Comparison of ENCODE assay signal across 17 cellular contexts in the genomic region with DNA sequence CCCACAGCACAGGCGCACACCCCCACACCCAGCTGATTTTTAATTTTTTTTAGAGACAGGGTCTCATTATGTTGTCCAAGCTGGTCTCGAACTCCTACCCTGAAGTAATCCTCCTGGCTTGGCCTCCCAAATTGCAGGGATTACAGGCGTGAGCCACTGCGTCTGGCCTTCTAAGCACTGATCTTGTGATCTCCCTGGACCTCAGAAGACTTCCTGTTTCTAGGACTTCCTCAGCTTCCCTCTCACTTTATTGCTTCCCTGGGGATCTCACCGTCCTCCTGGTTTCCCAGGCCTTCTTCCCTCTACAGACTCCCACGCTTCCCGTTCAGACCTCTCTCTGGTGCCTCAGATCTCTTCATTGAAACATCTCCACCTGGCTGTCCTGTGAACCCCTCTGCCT. TPM values are rescaled to one million over a fixed set of nuclear protein-coding genes. Genes with fewer than 3 reads are reported as not detected.
DNase-seq lines count a peak whose midpoint lies in the region; ATAC-seq and TF ChIP-seq lines count a peak whose summit lies in the region.
"Had no signal": no experiment of that assay in that cellular context is flagged by ENCODE, and none has a peak within 500 bp of the region (broad histone marks: within the 10 kb centered on the region; RNA-seq: fewer than 3 reads in every experiment).

No MANE protein-coding gene starts in this region.

- no peak overlapping the region for H3K4me3 Mint-ChIP-seq in activated CD8-positive, alpha-beta T cell treated with anti-CD3 and anti-CD28 coated beads, Interleukin-2, amount 10 ng/mL, durations not matched to agents 7 days and 5 days
- H3K4me3 Mint-ChIP-seq in activated CD8-positive, alpha-beta T cell treated with anti-CD3 and anti-CD28 coated beads for 36 hours = no peak overlapping the region
- no peak overlapping the region for H3K4me3 Mint-ChIP-seq in activated T-helper 17 cell treated with anti-CD3 and anti-CD28 coated beads, Interleukin-2, amount 50 U/mL, for 72 hours
- H3K4me3 Mint-ChIP-seq in endothelial cell (ENCODE audit: unreplicated experiment) = peak overlapping the region; percentile 34
- H3K4me3 Mint-ChIP-seq in stimulated activated effector memory CD8-positive, alpha-beta T cell treated with anti-CD3 and anti-CD28 coated beads, Interleukin-12 subunit alpha, Interleukin-12 subunit beta, amount 100 ng/mL, for 72 hours = no peak overlapping the region

- H3K36me3 Mint-ChIP-seq in activated CD8-positive, alpha-beta T cell treated with anti-CD3 and anti-CD28 coated beads, Interleukin-2, amount 10 ng/mL, durations not matched to agents 7 days and 5 days (ENCODE audit: low read depth) = peaks cover 26% of the 10 kb centered on the region
- peaks cover 22% of the 10 kb centered on the region for H3K36me3 Mint-ChIP-seq in activated CD8-positive, alpha-beta T cell treated with anti-CD3 and anti-CD28 coated beads for 36 hours (ENCODE audit: low read depth)
- peaks cover 45% of the 10 kb centered on the region for H3K36me3 Mint-ChIP-seq in activated T-helper 17 cell treated with anti-CD3 and anti-CD28 coated beads, Interleukin-2, amount 50 U/mL, for 72 hours (ENCODE audit: low read depth)
- peaks cover 19% of the 10 kb centered on the region for H3K36me3 Mint-ChIP-seq in endothelial cell (ENCODE audit: low read depth, unreplicated experiment)
- H3K36me3 Mint-ChIP-seq in stimulated activated effector memory CD8-positive, alpha-beta T cell treated with anti-CD3 and anti-CD28 coated beads, Interleukin-12 subunit alpha, Interleukin-12 subunit beta, amount 100 ng/mL, for 72 hours = peaks cover 64% of the 10 kb centered on the region

- no peaks in the 10 kb centered on the region for H3K27me3 Mint-ChIP-seq in activated CD8-positive, alpha-beta T cell treated with anti-CD3 and anti-CD28 coated beads, Interleukin-2, amount 10 ng/mL, durations not matched to agents 7 days and 5 days (ENCODE audit: low read depth)
- H3K27me3 Mint-ChIP-seq in activated CD8-positive, alpha-beta T cell treated with anti-CD3 and anti-CD28 coated beads for 36 hours = no peaks in the 10 kb centered on the region
- no peaks in the 10 kb centered on the region for H3K27me3 Mint-ChIP-seq in activated T-helper 17 cell treated with anti-CD3 and anti-CD28 coated beads, Interleukin-2, amount 50 U/mL, for 72 hours
- peaks cover 3% of the 10 kb centered on the region for H3K27me3 Mint-ChIP-seq in endothelial cell (ENCODE audit: unreplicated experiment)

- DNase-seq in activated CD8-positive, alpha-beta T cell treated with anti-CD3 and anti-CD28 coated beads, Interleukin-2, amount 10 ng/mL, durations not matched to agents 7 days and 5 days = no peak
- DNase-seq in activated CD8-positive, alpha-beta T cell treated with anti-CD3 and anti-CD28 coated beads for 36 hours = no peak
- DNase-seq in endothelial cell (ENCODE audit: low spot score) = no peak
- DNase-seq in stimulated activated effector memory CD8-positive, alpha-beta T cell treated with anti-CD3 and anti-CD28 coated beads, Interleukin-12 subunit alpha, Interleukin-12 subunit beta, amount 100 ng/mL, for 72 hours (ENCODE audit: low spot score in 2 of 2) = no peak
- no peak for DNase-seq in DMS79 treated with DMSO at 0.1 percent for 48 hours (lab: John Stamatoyannopoulos, UW)
- no peak for DNase-seq in NCI-H526 (lab: John Stamatoyannopoulos, UW)
- DNase-seq: AML-193; C1 segment of cervical spinal cord; MG63; NCI-H1436; NCI-H187 treated with DMSO at 0.1 percent for 48 hours; NCI-H2107; NCI-H510A treated with DMSO at 0.1 percent for 48 hours; NCI-H774; NK-92 treated with Interleukin-12 subunit alpha and Interleukin-12 subunit beta, amount 100 ng/mL, for 24 hours had no signal

- H3K4me1 Mint-ChIP-seq in activated CD8-positive, alpha-beta T cell treated with anti-CD3 and anti-CD28 coated beads, Interleukin-2, amount 10 ng/mL, durations not matched to agents 7 days and 5 days (ENCODE audit: low read depth) = peaks cover 6% of the 10 kb centered on the region
- H3K4me1 Mint-ChIP-seq in activated CD8-positive, alpha-beta T cell treated with anti-CD3 and anti-CD28 coated beads for 36 hours (ENCODE audit: low read depth) = no peaks in the 10 kb centered on the region
- H3K4me1 Mint-ChIP-seq in activated T-helper 17 cell treated with anti-CD3 and anti-CD28 coated beads, Interleukin-2, amount 50 U/mL, for 72 hours = no peaks in the 10 kb centered on the region
- H3K4me1 Mint-ChIP-seq in endothelial cell (ENCODE audit: unreplicated experiment) = peaks cover 14% of the 10 kb centered on the region
- H3K4me1 Mint-ChIP-seq in stimulated activated effector memory CD8-positive, alpha-beta T cell treated with anti-CD3 and anti-CD28 coated beads, Interleukin-12 subunit alpha, Interleukin-12 subunit beta, amount 100 ng/mL, for 72 hours = no peaks in the 10 kb centered on the region

- no peaks in the 10 kb centered on the region for H3K9me3 Mint-ChIP-seq in activated CD8-positive, alpha-beta T cell treated with anti-CD3 and anti-CD28 coated beads, Interleukin-2, amount 10 ng/mL, durations not matched to agents 7 days and 5 days (ENCODE audit: insufficient read depth)
- no peaks in the 10 kb centered on the region for H3K9me3 Mint-ChIP-seq in activated CD8-positive, alpha-beta T cell treated with anti-CD3 and anti-CD28 coated beads for 36 hours
- no peaks in the 10 kb centered on the region for H3K9me3 Mint-ChIP-seq in activated T-helper 17 cell treated with anti-CD3 and anti-CD28 coated beads, Interleukin-2, amount 50 U/mL, for 72 hours
- no peaks in the 10 kb centered on the region for H3K9me3 Mint-ChIP-seq in endothelial cell (ENCODE audit: unreplicated experiment)
- no peaks in the 10 kb centered on the region for H3K9me3 Mint-ChIP-seq in stimulated activated effector memory CD8-positive, alpha-beta T cell treated with anti-CD3 and anti-CD28 coated beads, Interleukin-12 subunit alpha, Interleukin-12 subunit beta, amount 100 ng/mL, for 72 hours

- intact Hi-C loops in activated CD8-positive, alpha-beta T cell treated with anti-CD3 and anti-CD28 coated beads for 36 hours (cut with micrococcal nuclease) = no loop called here

- CTCF ChIA-PET in activated CD8-positive, alpha-beta T cell treated with anti-CD3 and anti-CD28 coated beads, Interleukin-2, amount 10 ng/mL, durations not matched to agents 7 days and 5 days (lab: Charles Lee) = interaction anchor here (0.7 kb wide), 1 partner anchor 21 kb away, joined by 3 read pairs; no protein-coding TSS in a partner anchor
- CTCF ChIA-PET in activated CD8-positive, alpha-beta T cell treated with anti-CD3 and anti-CD28 coated beads for 36 hours (lab: Charles Lee) = interaction anchor here (1.5 kb wide), 1 partner anchor 237 kb away, joined by 5 read pairs; no protein-coding TSS in a partner anchor

- POLR2A ChIA-PET in activated CD8-positive, alpha-beta T cell treated with anti-CD3 and anti-CD28 coated beads, Interleukin-2, amount 10 ng/mL, durations not matched to agents 7 days and 5 days (lab: Charles Lee) = no interaction called here
- POLR2A ChIA-PET in activated CD8-positive, alpha-beta T cell treated with anti-CD3 and anti-CD28 coated beads for 36 hours (lab: Charles Lee) = interaction anchor here (0.8 to 1.2 kb wide), 2 partner anchors 14 to 29 kb away, joined by 3 read pairs; a partner anchor contains a TSS

- peak overlapping the region; percentile 20 for H3K27ac Mint-ChIP-seq in activated CD8-positive, alpha-beta T cell treated with anti-CD3 and anti-CD28 coated beads, Interleukin-2, amount 10 ng/mL, durations not matched to agents 7 days and 5 days
- no peak overlapping the region for H3K27ac Mint-ChIP-seq in activated CD8-positive, alpha-beta T cell treated with anti-CD3 and anti-CD28 coated beads for 36 hours
- H3K27ac Mint-ChIP-seq in activated T-helper 17 cell treated with anti-CD3 and anti-CD28 coated beads, Interleukin-2, amount 50 U/mL, for 72 hours = peak overlapping the region; percentile 32
- peak overlapping the region; percentile 91 for H3K27ac Mint-ChIP-seq in endothelial cell (ENCODE audit: unreplicated experiment)
- H3K27ac Mint-ChIP-seq in stimulated activated effector memory CD8-positive, alpha-beta T cell treated with anti-CD3 and anti-CD28 coated beads, Interleukin-12 subunit alpha, Interleukin-12 subunit beta, amount 100 ng/mL, for 72 hours = peak overlapping the region; percentile 30

- ATAC-seq in activated CD8-positive, alpha-beta T cell treated with anti-CD3 and anti-CD28 coated beads, Interleukin-2, amount 10 ng/mL, durations not matched to agents 7 days and 5 days = no peak
- ATAC-seq in activated CD8-positive, alpha-beta T cell treated with anti-CD3 and anti-CD28 coated beads for 36 hours = no peak
- no peak for ATAC-seq in activated T-helper 17 cell treated with anti-CD3 and anti-CD28 coated beads, Interleukin-2, amount 50 U/mL, for 72 hours (replicated peaks)
- ATAC-seq in stimulated activated effector memory CD8-positive, alpha-beta T cell treated with anti-CD3 and anti-CD28 coated beads, Interleukin-12 subunit alpha, Interleukin-12 subunit beta, amount 100 ng/mL, for 72 hours = no peak
- no peak for ATAC-seq in HG03432 (IDR thresholded peaks at IDR 0.05; ENCODE audit: unreplicated experiment)

- no peak for TF ChIP-seq CTCF in activated CD8-positive, alpha-beta T cell treated with anti-CD3 and anti-CD28 coated beads for 36 hours (IDR thresholded peaks at IDR 0.05)
- no peak for TF ChIP-seq CTCF in endothelial cell (IDR thresholded peaks at IDR 0.05; ENCODE audit: unreplicated experiment)

RNA-seq across cellular contexts. Expression of a gene that starts 13.8 kb away (rescaled TPM):
- total RNA-seq in activated CD8-positive, alpha-beta T cell treated with anti-CD3 and anti-CD28 coated beads, Interleukin-2, amount 10 ng/mL, durations not matched to agents 7 days and 5 days = 10 to 100 TPM; 18.1 to 18.4 TPM
- total RNA-seq in activated CD8-positive, alpha-beta T cell treated with anti-CD3 and anti-CD28 coated beads for 36 hours = 10 to 100 TPM; 16.7 to 18.6 TPM
- 10 to 100 TPM in 1 of 2 donors, 1 to 10 TPM in 1; 8.2 to 11.2 TPM for total RNA-seq in activated T-helper 17 cell treated with anti-CD3 and anti-CD28 coated beads, Interleukin-2, amount 50 U/mL, for 72 hours
- total RNA-seq in endothelial cell (ENCODE audit: unreplicated experiment) = 18.5 TPM

RNA-seq across cellular contexts. Expression of a gene that starts 28.4 kb away (rescaled TPM):
- total RNA-seq in activated CD8-positive, alpha-beta T cell treated with anti-CD3 and anti-CD28 coated beads, Interleukin-2, amount 10 ng/mL, durations not matched to agents 7 days and 5 days = 1 to 10 TPM; 3.3 to 4.1 TPM
- 1 to 10 TPM; 6.2 to 6.6 TPM for total RNA-seq in activated CD8-positive, alpha-beta T cell treated with anti-CD3 and anti-CD28 coated beads for 36 hours
- total RNA-seq in activated T-helper 17 cell treated with anti-CD3 and anti-CD28 coated beads, Interleukin-2, amount 50 U/mL, for 72 hours = 1 to 10 TPM; 2.3 to 5.5 TPM
- 5.8 TPM for total RNA-seq in endothelial cell (ENCODE audit: unreplicated experiment)

RNA-seq across cellular contexts. Expression of a gene that starts 29.3 kb away (rescaled TPM):
- 10 to 100 TPM; 31.1 to 33.4 TPM for total RNA-seq in activated CD8-positive, alpha-beta T cell treated with anti-CD3 and anti-CD28 coated beads, Interleukin-2, amount 10 ng/mL, durations not matched to agents 7 days and 5 days
- 10 to 100 TPM; 47.8 to 52.2 TPM for total RNA-seq in activated CD8-positive, alpha-beta T cell treated with anti-CD3 and anti-CD28 coated beads for 36 hours
- 10 to 100 TPM; 33.5 to 37.8 TPM for total RNA-seq in activated T-helper 17 cell treated with anti-CD3 and anti-CD28 coated beads, Interleukin-2, amount 50 U/mL, for 72 hours
- 26.1 TPM for total RNA-seq in endothelial cell (ENCODE audit: unreplicated experiment)

RNA-seq across cellular contexts. Expression of a gene that starts 29.3 kb away (rescaled TPM):
- 1 to 10 TPM; 8.0 to 9.4 TPM for total RNA-seq in activated CD8-positive, alpha-beta T cell treated with anti-CD3 and anti-CD28 coated beads, Interleukin-2, amount 10 ng/mL, durations not matched to agents 7 days and 5 days
- 1 to 10 TPM; 4.7 to 5.0 TPM for total RNA-seq in activated CD8-positive, alpha-beta T cell treated with anti-CD3 and anti-CD28 coated beads for 36 hours
- 1 to 10 TPM; 4.6 to 4.9 TPM for total RNA-seq in activated T-helper 17 cell treated with anti-CD3 and anti-CD28 coated beads, Interleukin-2, amount 50 U/mL, for 72 hours
- 28.9 TPM for total RNA-seq in endothelial cell (ENCODE audit: unreplicated experiment)
